In the genomic region with DNA sequence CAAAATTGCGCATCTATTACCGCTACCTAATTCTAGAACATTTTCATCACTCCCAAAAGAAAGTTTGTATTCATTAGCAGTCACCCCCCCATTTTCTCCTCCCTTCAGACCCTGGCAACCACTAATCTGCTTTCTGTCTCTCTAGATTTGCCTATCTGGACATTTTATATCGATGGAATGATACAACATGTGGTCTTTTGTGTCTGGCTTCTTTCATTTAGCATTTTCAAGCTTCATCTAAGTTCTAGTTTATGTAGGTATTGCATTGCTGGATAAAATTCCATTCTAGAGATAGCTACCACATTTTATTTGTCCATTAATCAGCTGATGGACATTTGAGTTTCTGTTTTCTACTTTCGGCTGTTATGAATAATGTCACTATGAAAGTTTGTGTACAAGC, we compare ENCODE assay signal across 1 cellular context.
TF ChIP-seq lines count a peak whose summit lies in the region.

No MANE protein-coding gene starts in this region.

TF ChIP-seq in K562, 482 proteins besides CTCF, POLR2A, EP300 and RAD21 (continued from another document):
- no peak for TF ChIP-seq GATAD2B (IDR thresholded peaks at IDR 0.05; ENCODE audit: borderline replicate concordance)
